Comparison of ENCODE assay signal across 16 cellular contexts in genomic region chr16:19837331-19837943, GRCh38. TPM values are rescaled to one million over a fixed set of nuclear protein-coding genes. Genes with fewer than 3 reads are reported as not detected.
A peak's percentile ranks its signal among the peaks of the same experiment; 100 is the strongest.
DNase-seq lines count a peak whose midpoint lies in the region; ATAC-seq and TF ChIP-seq lines count a peak whose summit lies in the region.
"Had no signal": no experiment of that assay in that cellular context is flagged by ENCODE, and none has a peak within 500 bp of the region (broad histone marks: within the 10 kb centered on the region; RNA-seq: fewer than 3 reads in every experiment).

No MANE protein-coding gene starts in this region.

- POLR2A ChIA-PET in OCI-LY7 (lab: Charles Lee), result no interaction called here

- no peaks in the 10 kb centered on the region for H4K20me1 ChIP-seq in OCI-LY7 (ENCODE audit: insufficient read depth, low read length)

- TF ChIP-seq CTCF in heart right ventricle (IDR thresholded peaks at IDR 0.05), result no peak
- no peak for TF ChIP-seq CTCF in OCI-LY7 (conservative IDR thresholded peaks at IDR 0.05; ENCODE audit: low read length)

- H3K9me3 ChIP-seq in heart right ventricle (no peaks in the 10 kb centered on the region), mesenchymal stem cell (ENCODE audit: control insufficient read depth, low read length) (no peaks in the 10 kb centered on the region), OCI-LY7 (ENCODE audit: low read length) (no peaks in the 10 kb centered on the region)

- DNase-seq in heart right ventricle, result no peak
- no peak for DNase-seq in cardiac septum (ENCODE audit: low spot score)
- peak; percentile 31 for DNase-seq in astrocyte of the hippocampus (ENCODE audit: low read depth, low spot score)
- no peak for DNase-seq in mesenchymal stem cell
- peak in 7 of 49 donors; percentile 9 to 57 (median 14) for DNase-seq in substantia nigra (lab: John Stamatoyannopoulos, UW)
- DNase-seq in stimulated activated CD4-positive, alpha-beta T cell treated with anti-CD3 and anti-CD28 coated beads, Interleukin-15, amount 100 ng/mL, for 24 hours, result no peak
- DNase-seq in OCI-LY7 (ENCODE audit: low spot score), result no peak
- DNase-seq: activated B cell treated with CpG ODN at 0.5 μM for 24 hours; CD4-positive, CD25-positive, alpha-beta regulatory T cell; DND-41; naive thymus-derived CD4-positive, alpha-beta T cell; NCI-H1417 treated with DMSO at 0.1 percent for 48 hours; retina; stimulated activated CD4-positive, alpha-beta T cell treated with anti-CD3 and anti-CD28 coated beads, Interleukin-1b, Interleukin-23, amount 100 ng/mL, for 48 hours; T-helper 17 cell had no signal

- no peak overlapping the region for H4K91ac ChIP-seq in mesenchymal stem cell (ENCODE audit: low read length)

- H3K4me2 ChIP-seq in mesenchymal stem cell (ENCODE audit: low read length, poor library complexity, severe bottlenecking), result no peak overlapping the region
- H3K4me2 ChIP-seq in OCI-LY7 (ENCODE audit: low read length), result no peak overlapping the region

- no peak overlapping the region for H3K4ac ChIP-seq in mesenchymal stem cell (ENCODE audit: low read depth in 1 of 2, low read length in 2 of 2)

- no peak overlapping the region for H3K14ac ChIP-seq in mesenchymal stem cell (ENCODE audit: low read length in 2 of 2)

- no peak overlapping the region for H2BK15ac ChIP-seq in mesenchymal stem cell (ENCODE audit: low read depth, poor library complexity, severe bottlenecking)

- H2BK120ac ChIP-seq in mesenchymal stem cell (ENCODE audit: low read depth, low read length), result no peak overlapping the region

- CTCF ChIA-PET in OCI-LY7 (lab: Charles Lee; ENCODE audit: unreplicated experiment), result no interaction called here

- WGBS in heart right ventricle, 2 donors, result 83 to 88% methylated on average over 5 of the region's 5 CpGs
- 88% methylated on average over 5 of the region's 5 CpGs for WGBS in mesenchymal stem cell

- H3K4me1 ChIP-seq in heart right ventricle (peaks cover 0 to 42% (median 12%) of the 10 kb centered on the region in 9 donors), mesenchymal stem cell (ENCODE audit: control insufficient read depth, insufficient read depth, low read depth, low read length) (no peaks in the 10 kb centered on the region), OCI-LY7 (ENCODE audit: insufficient read depth, low read length, poor library complexity, severe bottlenecking) (no peaks in the 10 kb centered on the region)

- H2BK12ac ChIP-seq in mesenchymal stem cell (ENCODE audit: low read length in 2 of 2), result no peak overlapping the region

- H4K8ac ChIP-seq in mesenchymal stem cell (ENCODE audit: low read length), result no peak overlapping the region

- ATAC-seq in heart right ventricle (no peak), HG03469 (IDR thresholded peaks at IDR 0.05; ENCODE audit: unreplicated experiment) (no peak)
- ATAC-seq: naive thymus-derived CD4-positive, alpha-beta T cell; T-helper 17 cell had no signal

- no peak overlapping the region for H2AFZ ChIP-seq in mesenchymal stem cell (ENCODE audit: low read depth, low read length)
- no peak overlapping the region for H2AFZ ChIP-seq in OCI-LY7 (ENCODE audit: low read length)

- H3K79me2 ChIP-seq in OCI-LY7 (ENCODE audit: insufficient read depth, low read depth, low read length), result no peaks in the 10 kb centered on the region

- peaks cover 0 to 4% (median 0%) of the 10 kb centered on the region in 9 donors for H3K36me3 ChIP-seq in heart right ventricle
- H3K36me3 ChIP-seq in mesenchymal stem cell (ENCODE audit: control insufficient read depth in 1 of 2, insufficient read depth in 2 of 2, low read depth in 1 of 2, low read length in 2 of 2), result peaks cover 0 to 3% of the 10 kb centered on the region in 2 experiments
- no peaks in the 10 kb centered on the region for H3K36me3 ChIP-seq in OCI-LY7 (ENCODE audit: insufficient read depth, low read length)

- no peak overlapping the region for H3K23ac ChIP-seq in mesenchymal stem cell (ENCODE audit: low read length in 2 of 2)

- no peak overlapping the region for H2AK5ac ChIP-seq in mesenchymal stem cell (ENCODE audit: low read length, severe bottlenecking)

- H2BK5ac ChIP-seq in mesenchymal stem cell (ENCODE audit: low read depth, low read length, poor library complexity, severe bottlenecking), result no peak overlapping the region

- H3K4me3 ChIP-seq in heart right ventricle (no peak overlapping the region), mesenchymal stem cell (ENCODE audit: insufficient read depth in 1 of 2, low read depth in 1 of 2, low read length in 2 of 2) (no peak overlapping the region), OCI-LY7 (ENCODE audit: low read depth, low read length, poor library complexity, severe bottlenecking) (no peak overlapping the region)

- H3K18ac ChIP-seq in mesenchymal stem cell (ENCODE audit: low read depth in 1 of 2, low read length in 2 of 2), result no peak overlapping the region

- intact Hi-C loops in heart right ventricle (cut with DNase I), result no loop called here
- intact Hi-C loops in cardiac septum (cut with DNase I), result no loop called here
- intact Hi-C loops in OCI-LY7 (cut with micrococcal nuclease; ENCODE audit: unreplicated experiment), result no loop called here

- H3K27ac ChIP-seq in heart right ventricle (peak overlapping the region in 6 of 10 donors; percentile 8 to 65 (median 35)), mesenchymal stem cell (ENCODE audit: low read length, poor library complexity, severe bottlenecking) (no peak overlapping the region), substantia nigra (ENCODE audit: low read depth, low read length, poor library complexity, severe bottlenecking) (peak overlapping the region; percentile 68), OCI-LY7 (ENCODE audit: low read depth, low read length, poor library complexity, severe bottlenecking) (no peak overlapping the region)

- H3K79me1 ChIP-seq in mesenchymal stem cell (replicated peaks; ENCODE audit: low read length, poor library complexity, severe bottlenecking), result no peaks in the 10 kb centered on the region

- H3K27me3 ChIP-seq in heart right ventricle (no peaks in the 10 kb centered on the region), mesenchymal stem cell (ENCODE audit: control insufficient read depth in 1 of 2, insufficient read depth in 1 of 2, low read length in 2 of 2) (no peaks in the 10 kb centered on the region)

- no peaks in the 10 kb centered on the region for H3K9me2 ChIP-seq in OCI-LY7 (ENCODE audit: insufficient read depth, low read length)

- H3K9ac ChIP-seq in mesenchymal stem cell (ENCODE audit: low read length), result peak overlapping the region; percentile 15

- no TSS peak for BruUV-seq in OCI-LY7 (replicated peaks; lab: Mats Ljungman, UMichigan)

RNA-seq across cellular contexts. Expression of gene GPRC5B, which starts 47.2 kb away (rescaled TPM):
- total RNA-seq in heart right ventricle, result 10 to 100 TPM; 53.4 to 82.4 (median 69.4) TPM
- polyA plus RNA-seq in heart right ventricle, result 100 to 1,000 TPM in 1 of 2 donors, 10 to 100 TPM in 1; 24.1 to 208 TPM
- 54.1 TPM for total RNA-seq in cardiac septum
- polyA plus RNA-seq in mesenchymal stem cell (2013, experiment 1 of 2), result 47.0 TPM
- 51.7 TPM for polyA plus RNA-seq in mesenchymal stem cell (2013, experiment 2 of 2)
- not detected in 2 replicates for total RNA-seq in OCI-LY7 (2014; rRNA removed; shearing (Covaris generic))
- not detected in 2 replicates for total RNA-seq in OCI-LY7 (2022)

Comparison
In these comparisons a context has a peak if more than half of its experiments do, and no peak if none do; other contexts are left out.
1. H3K27ac ChIP-seq: peak in heart right ventricle (6 of 10) and substantia nigra (single experiment); none in mesenchymal stem cell (single experiment) and OCI-LY7 (single experiment).
2. RNA of gene GPRC5B, which starts 47.2 kb away (total RNA-seq): 53.4 to 82.4 TPM in heart right ventricle and 54.1 TPM in cardiac septum (single experiment); not detected in OCI-LY7; every median in the first group is over 10 times any median in the second.